Comparison of ENCODE assay signal across 3 cellular contexts in genomic region chr2:220502539-220502938, GRCh38.
"Had no signal": no experiment of that assay in that cellular context is flagged by ENCODE, and none has a peak within 500 bp of the region (broad histone marks: within the 10 kb centered on the region; RNA-seq: fewer than 3 reads in every experiment).

No MANE protein-coding gene starts in this region.

- ATAC-seq: GM12878 had no signal

- DNase-seq: GDM1, GF-D8 had no signal

- H3K4me3 ChIP-seq: GM12878 had no signal
